In genomic region chr3:142595951-142596725, GRCh38 we compare ENCODE assay signal across 1 cellular context.
A peak's percentile ranks its signal among the peaks of the same experiment; 100 is the strongest.
TF ChIP-seq lines count a peak whose summit lies in the region.

Gene PLS1 (plus strand): TSS chr3:142596393. CDS start chr3:142664238, 67,845 bp downstream.

TF ChIP-seq in HepG2, 621 proteins besides CTCF, POLR2A, EP300 and RAD21 (continued from another document and continues in another):
- TF ChIP-seq FUBP1 (CRISPR knock-in tag; IDR thresholded peaks at IDR 0.05; ENCODE audit: borderline replicate concordance) (peak; percentile 69; the same call in 1 of the 2 replicates), RFX5 (IDR thresholded peaks at IDR 0.05; ENCODE audit: low read depth, low read length) (no peak), MED1 (CRISPR knock-in tag; IDR thresholded peaks at IDR 0.05) (peak; percentile 69), ZNF253 (CRISPR knock-in tag; IDR thresholded peaks at IDR 0.05; ENCODE audit: borderline replicate concordance) (no peak), ARHGAP35 (CRISPR knock-in tag; IDR thresholded peaks at IDR 0.05; ENCODE audit: borderline replicate concordance) (peak; percentile 83; the same call in 1 of the 2 replicates), FOXC1 (CRISPR knock-in tag; IDR thresholded peaks at IDR 0.05; ENCODE audit: borderline replicate concordance) (peak; percentile 48; the same call in 1 of the 2 replicates), THAP7 (CRISPR knock-in tag; IDR thresholded peaks at IDR 0.05) (no peak), HMGXB3 (CRISPR knock-in tag; IDR thresholded peaks at IDR 0.05; ENCODE audit: borderline replicate concordance) (peak; percentile 83; the same call in 1 of the 2 replicates), ZNF761 (CRISPR knock-in tag; conservative IDR thresholded peaks at IDR 0.05) (no peak; the same call in 1 of the 2 replicates), ZFP62 (CRISPR knock-in tag; IDR thresholded peaks at IDR 0.05) (no peak), YEATS4 (CRISPR knock-in tag; IDR thresholded peaks at IDR 0.05; ENCODE audit: borderline replicate concordance) (peak; percentile 83), CHCHD3 (CRISPR knock-in tag; IDR thresholded peaks at IDR 0.05) (no peak), ZFP1 (CRISPR knock-in tag; IDR thresholded peaks at IDR 0.05) (no peak; the same call in 1 of the 2 replicates), SP4 (CRISPR knock-in tag; IDR thresholded peaks at IDR 0.05) (peak; percentile 51), HDAC1 (CRISPR knock-in tag; IDR thresholded peaks at IDR 0.05) (peak; percentile 97), USF2 (IDR thresholded peaks at IDR 0.05; ENCODE audit: low read depth, low read length) (no peak), USF2 (CRISPR knock-in tag; IDR thresholded peaks at IDR 0.05; ENCODE audit: borderline replicate concordance) (no peak), HOXA9 (CRISPR knock-in tag; IDR thresholded peaks at IDR 0.05; ENCODE audit: borderline replicate concordance) (peak; percentile 84; the same call in 1 of the 2 replicates), ZNF20 (CRISPR knock-in tag; IDR thresholded peaks at IDR 0.05) (no peak), ZBTB1 (CRISPR knock-in tag; IDR thresholded peaks at IDR 0.05; ENCODE audit: borderline replicate concordance) (no peak), ZNF407 (CRISPR knock-in tag; IDR thresholded peaks at IDR 0.05; ENCODE audit: not compliant biosample characterization) (no peak), PTBP1 (IDR thresholded peaks at IDR 0.05; ENCODE audit: low read depth, low read length, poor library complexity, severe bottlenecking) (peak; percentile 87), ZNF839 (CRISPR knock-in tag; IDR thresholded peaks at IDR 0.05; ENCODE audit: borderline replicate concordance) (peak; percentile 76; the same call in 1 of the 2 replicates)
- TF ChIP-seq, protein P1, sequence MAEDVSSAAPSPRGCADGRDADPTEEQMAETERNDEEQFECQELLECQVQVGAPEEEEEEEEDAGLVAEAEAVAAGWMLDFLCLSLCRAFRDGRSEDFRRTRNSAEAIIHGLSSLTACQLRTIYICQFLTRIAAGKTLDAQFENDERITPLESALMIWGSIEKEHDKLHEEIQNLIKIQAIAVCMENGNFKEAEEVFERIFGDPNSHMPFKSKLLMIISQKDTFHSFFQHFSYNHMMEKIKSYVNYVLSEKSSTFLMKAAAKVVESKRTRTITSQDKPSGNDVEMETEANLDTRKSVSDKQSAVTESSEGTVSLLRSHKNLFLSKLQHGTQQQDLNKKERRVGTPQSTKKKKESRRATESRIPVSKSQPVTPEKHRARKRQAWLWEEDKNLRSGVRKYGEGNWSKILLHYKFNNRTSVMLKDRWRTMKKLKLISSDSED (CRISPR knock-in tag; IDR thresholded peaks at IDR 0.05) = no peak
- TF ChIP-seq, protein P2, sequence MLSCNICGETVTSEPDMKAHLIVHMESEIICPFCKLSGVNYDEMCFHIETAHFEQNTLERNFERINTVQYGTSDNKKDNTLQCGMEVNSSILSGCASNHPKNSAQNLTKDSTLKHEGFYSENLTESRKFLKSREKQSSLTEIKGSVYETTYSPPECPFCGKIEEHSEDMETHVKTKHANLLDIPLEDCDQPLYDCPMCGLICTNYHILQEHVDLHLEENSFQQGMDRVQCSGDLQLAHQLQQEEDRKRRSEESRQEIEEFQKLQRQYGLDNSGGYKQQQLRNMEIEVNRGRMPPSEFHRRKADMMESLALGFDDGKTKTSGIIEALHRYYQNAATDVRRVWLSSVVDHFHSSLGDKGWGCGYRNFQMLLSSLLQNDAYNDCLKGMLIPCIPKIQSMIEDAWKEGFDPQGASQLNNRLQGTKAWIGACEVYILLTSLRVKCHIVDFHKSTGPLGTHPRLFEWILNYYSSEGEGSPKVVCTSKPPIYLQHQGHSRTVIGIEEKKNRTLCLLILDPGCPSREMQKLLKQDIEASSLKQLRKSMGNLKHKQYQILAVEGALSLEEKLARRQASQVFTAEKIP (CRISPR knock-in tag; IDR thresholded peaks at IDR 0.05; ENCODE audit: borderline replicate concordance) = no peak
- TF ChIP-seq, protein P3, sequence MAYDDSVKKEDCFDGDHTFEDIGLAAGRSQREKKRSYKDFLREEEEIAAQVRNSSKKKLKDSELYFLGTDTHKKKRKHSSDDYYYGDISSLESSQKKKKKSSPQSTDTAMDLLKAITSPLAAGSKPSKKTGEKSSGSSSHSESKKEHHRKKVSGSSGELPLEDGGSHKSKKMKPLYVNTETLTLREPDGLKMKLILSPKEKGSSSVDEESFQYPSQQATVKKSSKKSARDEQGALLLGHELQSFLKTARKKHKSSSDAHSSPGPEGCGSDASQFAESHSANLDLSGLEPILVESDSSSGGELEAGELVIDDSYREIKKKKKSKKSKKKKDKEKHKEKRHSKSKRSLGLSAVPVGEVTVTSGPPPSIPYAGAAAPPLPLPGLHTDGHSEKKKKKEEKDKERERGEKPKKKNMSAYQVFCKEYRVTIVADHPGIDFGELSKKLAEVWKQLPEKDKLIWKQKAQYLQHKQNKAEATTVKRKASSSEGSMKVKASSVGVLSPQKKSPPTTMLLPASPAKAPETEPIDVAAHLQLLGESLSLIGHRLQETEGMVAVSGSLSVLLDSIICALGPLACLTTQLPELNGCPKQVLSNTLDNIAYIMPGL (CRISPR knock-in tag; IDR thresholded peaks at IDR 0.05; ENCODE audit: borderline replicate concordance in 1 of 2, low read depth in 1 of 2) = peak; percentile 86 to 87
- TF ChIP-seq, protein P4, sequence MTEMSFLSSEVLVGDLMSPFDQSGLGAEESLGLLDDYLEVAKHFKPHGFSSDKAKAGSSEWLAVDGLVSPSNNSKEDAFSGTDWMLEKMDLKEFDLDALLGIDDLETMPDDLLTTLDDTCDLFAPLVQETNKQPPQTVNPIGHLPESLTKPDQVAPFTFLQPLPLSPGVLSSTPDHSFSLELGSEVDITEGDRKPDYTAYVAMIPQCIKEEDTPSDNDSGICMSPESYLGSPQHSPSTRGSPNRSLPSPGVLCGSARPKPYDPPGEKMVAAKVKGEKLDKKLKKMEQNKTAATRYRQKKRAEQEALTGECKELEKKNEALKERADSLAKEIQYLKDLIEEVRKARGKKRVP (CRISPR knock-in tag; IDR thresholded peaks at IDR 0.05) = peak in 1 of 2 experiments; percentile 74; a peak in 2 of 4 replicates
